ENCODE assay signal across 8 cellular contexts in the genomic region with DNA sequence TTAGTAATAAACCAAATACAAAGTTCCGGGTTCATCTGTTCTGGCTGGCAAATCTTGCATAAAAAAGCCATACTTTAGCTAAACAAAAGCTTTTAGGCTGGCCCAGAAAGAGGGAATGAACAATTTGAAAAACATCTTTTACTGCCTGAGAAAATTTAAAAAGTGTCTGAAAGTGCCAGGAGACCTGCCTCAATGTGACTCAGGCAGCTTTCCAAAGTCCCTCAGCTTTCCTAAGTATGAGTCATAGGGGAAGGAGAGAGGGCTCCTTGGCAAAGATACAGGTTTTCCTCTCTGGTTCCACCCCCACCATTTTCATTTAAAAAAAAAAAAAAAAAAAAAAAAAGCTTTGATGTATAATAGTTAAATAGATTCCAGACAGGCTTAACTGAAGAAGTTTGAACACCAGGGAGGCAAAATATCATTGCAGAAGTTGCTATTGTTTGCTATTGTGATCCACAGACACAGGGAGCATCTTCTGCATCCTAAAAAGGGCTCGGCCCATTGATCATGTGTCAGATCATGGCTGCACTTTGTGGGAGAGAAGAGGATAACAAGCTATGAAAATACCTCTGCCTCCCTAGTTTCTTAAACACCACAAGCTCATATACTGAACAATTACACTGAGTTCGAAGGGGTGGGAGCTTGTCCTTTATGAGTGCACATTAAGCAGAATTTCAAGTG.
DNase-seq lines count a peak whose midpoint lies in the region; ATAC-seq and TF ChIP-seq lines count a peak whose summit lies in the region.

No MANE protein-coding gene starts in this region.

- H3K4me3 Mint-ChIP-seq in activated naive CD4-positive, alpha-beta T cell treated with anti-CD3 and anti-CD28 coated beads, Interleukin-2, amount 10 ng/mL, durations not matched to agents 7 days and 5 days = no peak overlapping the region

- H3K27me3 ChIP-seq in Panc1 (ENCODE audit: control insufficient read depth, insufficient read depth, low read length) (no peaks in the 10 kb centered on the region), fibroblast of lung (ENCODE audit: control insufficient read depth, insufficient read depth, low read length) (no peaks in the 10 kb centered on the region), prostate gland (replicated peaks; ENCODE audit: insufficient read depth) (no peaks in the 10 kb centered on the region)

- H3K9ac ChIP-seq in fibroblast of lung (ENCODE audit: insufficient read depth, low read length) = no peak overlapping the region

- POLR2A ChIA-PET in Panc1 (lab: Charles Lee) = interaction anchor here (0.7 kb wide), 1 partner anchor 43 kb away, joined by 6 read pairs; no protein-coding TSS in a partner anchor

- H3K27me3 Mint-ChIP-seq in activated naive CD4-positive, alpha-beta T cell treated with anti-CD3 and anti-CD28 coated beads, Interleukin-2, amount 10 ng/mL, durations not matched to agents 7 days and 5 days = no peaks in the 10 kb centered on the region

- no peak overlapping the region for H2AFZ ChIP-seq in fibroblast of lung (ENCODE audit: low read length)

- peak overlapping the region; percentile 56 for H3K27ac ChIP-seq in Panc1 (ENCODE audit: low read length)
- no peak overlapping the region for H3K27ac ChIP-seq in fibroblast of lung (ENCODE audit: insufficient read depth, low read length)
- H3K27ac ChIP-seq in prostate gland = peak overlapping the region; percentile 6 to 58

- H3K4me3 ChIP-seq in Panc1 (ENCODE audit: low read depth in 2 of 2, low read length in 2 of 2) (no peak overlapping the region), fibroblast of lung (replicated peaks in 1 of 4; ENCODE audit: control extremely low read depth in 1 of 4, insufficient read depth in 1 of 4, low read depth in 3 of 4, low read length in 4 of 4) (no peak overlapping the region), prostate gland (no peak overlapping the region)

- no TSS peak for BruUV-seq in Panc1 (replicated peaks; lab: Mats Ljungman, UMichigan)

- H3K36me3 ChIP-seq in Panc1 (ENCODE audit: control insufficient read depth, insufficient read depth, low read length) = no peaks in the 10 kb centered on the region; the same call in 1 of the 2 replicates
- no peaks in the 10 kb centered on the region for H3K36me3 ChIP-seq in fibroblast of lung (ENCODE audit: control insufficient read depth, insufficient read depth, low read length)
- H3K36me3 ChIP-seq in prostate gland = no peaks in the 10 kb centered on the region

- H3K4me2 ChIP-seq in fibroblast of lung (ENCODE audit: extremely low read depth, insufficient read depth, low read length) = peak overlapping the region; percentile 66

- H3K27ac Mint-ChIP-seq in activated naive CD4-positive, alpha-beta T cell treated with anti-CD3 and anti-CD28 coated beads, Interleukin-2, amount 10 ng/mL, durations not matched to agents 7 days and 5 days = no peak overlapping the region

- intact Hi-C loops in Panc1 (cut with micrococcal nuclease; ENCODE audit: unreplicated experiment) = no loop called here
- intact Hi-C loops in prostate gland (cut with DNase I) = loop anchor here (10.0 kb wide), 1 partner anchor 56 kb away; no protein-coding TSS in a partner anchor

- WGBS in prostate gland = 23% methylated on average over 3 of the region's 3 CpGs

- H3K9me3 Mint-ChIP-seq in activated naive CD4-positive, alpha-beta T cell treated with anti-CD3 and anti-CD28 coated beads, Interleukin-2, amount 10 ng/mL, durations not matched to agents 7 days and 5 days = no peaks in the 10 kb centered on the region

- ATAC-seq in Panc1 = 0 out of 2 replicates have a peak, but pooled peaks have one; percentile 61
- ATAC-seq in HG03469 (IDR thresholded peaks at IDR 0.05; ENCODE audit: unreplicated experiment) = no peak

- DNase-seq in DMS53 treated with DMSO at 0.1 percent for 48 hours (lab: John Stamatoyannopoulos, UW; ENCODE audit: unreplicated experiment) = peak; percentile 34
- DNase-seq in Panc1 (ENCODE audit: low read depth, low spot score) = no peak
- DNase-seq in fibroblast of lung (ENCODE audit: low read depth in 2 of 2) = peak; percentile 88 to 94
- peak; percentile 74 for DNase-seq in prostate gland (ENCODE audit: low spot score)
- DNase-seq in activated naive CD4-positive, alpha-beta T cell treated with anti-CD3 and anti-CD28 coated beads, Interleukin-2, amount 10 ng/mL, durations not matched to agents 7 days and 5 days = no peak
- DNase-seq in NCI-H1694 (lab: John Stamatoyannopoulos, UW) = no peak
- no peak for DNase-seq in HuH-7 (ENCODE audit: low spot score)

- H3K4me1 Mint-ChIP-seq in activated naive CD4-positive, alpha-beta T cell treated with anti-CD3 and anti-CD28 coated beads, Interleukin-2, amount 10 ng/mL, durations not matched to agents 7 days and 5 days = peaks cover 19% of the 10 kb centered on the region

- TF ChIP-seq POLR2A in prostate gland (IDR thresholded peaks at IDR 0.05) = no peak

- in situ Hi-C loops in Panc1 (cut with HindIII; ENCODE audit: low pct_unique_long_range_greater_than_20kb, low sequenced_read_pairs) = no loop called here

- CTCF ChIA-PET in Panc1 (lab: Charles Lee) = interaction anchor here (0.6 to 0.7 kb wide), 2 partner anchors 117 to 663 kb away, joined by 3 to 6 read pairs; no protein-coding TSS in a partner anchor
- CTCF ChIA-PET in activated naive CD4-positive, alpha-beta T cell treated with anti-CD3 and anti-CD28 coated beads, Interleukin-2, amount 10 ng/mL, durations not matched to agents 7 days and 5 days (lab: Charles Lee) = interaction anchor here (0.7 to 1.4 kb wide), 2 partner anchors 20 to 40 kb away, joined by 3 to 5 read pairs; no protein-coding TSS in a partner anchor

- peaks cover 5% of the 10 kb centered on the region for H3K79me2 ChIP-seq in fibroblast of lung (ENCODE audit: control insufficient read depth, insufficient read depth, low read length)

- TF ChIP-seq CTCF in Panc1 (IDR thresholded peaks at IDR 0.05) = no peak
- TF ChIP-seq CTCF in fibroblast of lung (conservative IDR thresholded peaks at IDR 0.05 in 1 of 2, IDR thresholded peaks at IDR 0.05 in 1 of 2; ENCODE audit: low read depth in 1 of 2, low read length in 2 of 2) = no peak
- TF ChIP-seq CTCF in prostate gland (IDR thresholded peaks at IDR 0.05) = no peak

- H4K20me1 ChIP-seq in fibroblast of lung (ENCODE audit: control insufficient read depth, extremely low read depth, insufficient read depth, low read length) = no peaks in the 10 kb centered on the region

- peaks cover 3% of the 10 kb centered on the region for H3K36me3 Mint-ChIP-seq in activated naive CD4-positive, alpha-beta T cell treated with anti-CD3 and anti-CD28 coated beads, Interleukin-2, amount 10 ng/mL, durations not matched to agents 7 days and 5 days

- H3K4me1 ChIP-seq in Panc1 (ENCODE audit: control insufficient read depth, insufficient read depth, low read length) = peaks cover 37% of the 10 kb centered on the region
- H3K4me1 ChIP-seq in fibroblast of lung (ENCODE audit: control insufficient read depth, extremely low read depth, insufficient read depth, low read length) = peaks cover 30% of the 10 kb centered on the region
- no peaks in the 10 kb centered on the region for H3K4me1 ChIP-seq in prostate gland (replicated peaks)

- H3K9me3 ChIP-seq in Panc1 (ENCODE audit: control insufficient read depth, insufficient read depth, low read depth, low read length) (no peaks in the 10 kb centered on the region), fibroblast of lung (ENCODE audit: control insufficient read depth, insufficient read depth, low read depth, low read length) (no peaks in the 10 kb centered on the region), prostate gland (no peaks in the 10 kb centered on the region)

Comparison
In these comparisons a context has a peak if more than half of its experiments do, and no peak if none do; other contexts are left out.
1. DNase-seq: peak in DMS53 treated with DMSO at 0.1 percent for 48 hours (single experiment), fibroblast of lung (2 of 2) and prostate gland (single experiment); none in Panc1 (single experiment), activated naive CD4-positive, alpha-beta T cell treated with anti-CD3 and anti-CD28 coated beads, Interleukin-2, amount 10 ng/mL, durations not matched to agents 7 days and 5 days (single experiment), NCI-H1694 (single experiment) and HuH-7 (single experiment).